17 cellular contexts compared by ENCODE assay signal in genomic region chr12:107125833-107126232, GRCh38.
"Had no signal": no experiment of that assay in that cellular context is flagged by ENCODE, and none has a peak within 500 bp of the region (broad histone marks: within the 10 kb centered on the region; RNA-seq: fewer than 3 reads in every experiment).

No MANE protein-coding gene starts in this region.

- DNase-seq: activated CD4-positive, alpha-beta T cell treated with anti-CD3 and anti-CD28 coated beads for 1 hour; activated CD4-positive, alpha-beta T cell treated with anti-CD3 and anti-CD28 coated beads, Interleukin-2, amount 50 U/mL, for 48 hours; activated CD8-positive, alpha-beta memory T cell treated with anti-CD3 and anti-CD28 coated beads, Interleukin-2, amount 10 ng/mL, durations not matched to agents 7 days and 5 days; activated effector memory CD4-positive, alpha-beta T cell treated with anti-CD3 and anti-CD28 coated beads, Interleukin-2, amount 50 U/mL, for 16 hours; activated T-cell treated with anti-CD3 and anti-CD28 coated beads, Interleukin-2, amount 50 U/mL, for 4 hours; amygdala; brain microvascular endothelial cell; effector memory CD8-positive, alpha-beta T cell; erythroblast; immature natural killer cell; left cardiac atrium; naive thymus-derived CD8-positive, alpha-beta T cell; T1000 had no signal

- H3K4me3 ChIP-seq: lung, right atrium auricular region, skin epidermis, tibial nerve had no signal
